ENCODE assay signal across 28 cellular contexts in genomic region chr3:169861871-169862270, GRCh38. TPM values are rescaled to one million over a fixed set of nuclear protein-coding genes. Genes with fewer than 3 reads are reported as not detected.
"Had no signal": no experiment of that assay in that cellular context is flagged by ENCODE, and none has a peak within 500 bp of the region (broad histone marks: within the 10 kb centered on the region; RNA-seq: fewer than 3 reads in every experiment).

No MANE protein-coding gene starts in this region.

- H3K9me3 Mint-ChIP-seq: activated naive CD4-positive, alpha-beta T cell treated with anti-CD3 and anti-CD28 coated beads, Interleukin-2, amount 50 U/mL, for 72 hours; immature natural killer cell; natural killer cell; stimulated activated naive CD8-positive, alpha-beta T cell treated with anti-CD3 and anti-CD28 coated beads, Interleukin-15, amount 100 ng/mL, for 72 hours; T-cell; T-helper 2 cell treated with Interferon-gamma antibody and Interleukin-4, amounts not matched to agents 5 μg/mL and 100 μg/mL, for 36 hours had no signal

- H3K36me3 Mint-ChIP-seq: activated naive CD4-positive, alpha-beta T cell treated with anti-CD3 and anti-CD28 coated beads, Interleukin-2, amount 50 U/mL, for 72 hours; immature natural killer cell; natural killer cell; T-cell had no signal

- H3K27ac ChIP-seq: ascending aorta, brain microvascular endothelial cell, left ventricle myocardium inferior, pancreas, tibial nerve, uterus had no signal

- H3K27me3 ChIP-seq: ascending aorta, pancreas, tibial nerve, uterus had no signal

- H3K27ac Mint-ChIP-seq: activated naive CD4-positive, alpha-beta T cell treated with anti-CD3 and anti-CD28 coated beads, Interleukin-2, amount 50 U/mL, for 72 hours; immature natural killer cell; natural killer cell; stimulated activated naive CD8-positive, alpha-beta T cell treated with anti-CD3 and anti-CD28 coated beads, Interleukin-15, amount 100 ng/mL, for 72 hours; T-cell; T-helper 2 cell treated with Interferon-gamma antibody and Interleukin-4, amounts not matched to agents 5 μg/mL and 100 μg/mL, for 36 hours had no signal

- ATAC-seq: activated naive CD4-positive, alpha-beta T cell treated with anti-CD3 and anti-CD28 coated beads, Interleukin-2, amount 50 U/mL, for 72 hours; esophagus mucosa; natural killer cell; pancreas; right cardiac atrium; stimulated activated naive CD8-positive, alpha-beta T cell treated with anti-CD3 and anti-CD28 coated beads, Interleukin-15, amount 100 ng/mL, for 72 hours; T-cell had no signal

- H3K4me3 ChIP-seq: ascending aorta, left ventricle myocardium inferior, pancreas, tibial nerve, uterus had no signal

- H3K9me3 ChIP-seq: ascending aorta, left ventricle myocardium inferior, pancreas, tibial nerve, uterus had no signal

- H3K36me3 ChIP-seq: ascending aorta, brain microvascular endothelial cell, left ventricle myocardium inferior, pancreas, tibial nerve, uterus had no signal

- H3K4me1 ChIP-seq: ascending aorta, pancreas, uterus had no signal

- DNase-seq: activated gamma-delta T cell treated with Interleukin-2 at 50 U/mL for 16 hours; activated T-cell treated with anti-CD3 and anti-CD28 coated beads, Interleukin-2, amount 50 U/mL, for 1 hour; brain microvascular endothelial cell; caudate nucleus; dermis blood vessel endothelial cell; effector CD8-positive, alpha-beta T cell; foreskin melanocyte; hippocampal formation; immature natural killer cell; kidney glomerular epithelial cell; left ventricle myocardium inferior; mammary epithelial cell; midbrain; natural killer cell; pancreas; right cardiac atrium; stimulated activated CD4-positive, alpha-beta T cell treated with anti-CD3 and anti-CD28 coated beads, Interleukin-12 subunit alpha, Interleukin-12 subunit beta, amount 100 ng/mL, for 4 hours; stimulated activated CD4-positive, alpha-beta T cell treated with anti-CD3 and anti-CD28 coated beads, Interleukin-1b, Interleukin-23, amount 100 ng/mL, for 48 hours; stimulated activated naive CD8-positive, alpha-beta T cell treated with anti-CD3 and anti-CD28 coated beads, Interleukin-15, amount 100 ng/mL, for 72 hours; T-cell; uterus had no signal

- H3K4me3 Mint-ChIP-seq: immature natural killer cell; natural killer cell; stimulated activated naive CD8-positive, alpha-beta T cell treated with anti-CD3 and anti-CD28 coated beads, Interleukin-15, amount 100 ng/mL, for 72 hours; T-cell; T-helper 2 cell treated with Interferon-gamma antibody and Interleukin-4, amounts not matched to agents 5 μg/mL and 100 μg/mL, for 36 hours had no signal

RNA-seq across cellular contexts. Expression of gene LRRC31, which starts 7.9 kb away (rescaled TPM):
- total RNA-seq: activated naive CD4-positive, alpha-beta T cell treated with anti-CD3 and anti-CD28 coated beads, Interleukin-2, amount 50 U/mL, for 72 hours; ascending aorta; dermis blood vessel endothelial cell; esophagus mucosa; left ventricle myocardium inferior; mammary epithelial cell; natural killer cell; pulmonary artery endothelial cell; right cardiac atrium; skeletal muscle tissue; T-cell; tibial nerve had no signal

RNA-seq across cellular contexts. Expression of gene LRRIQ4, which starts 49.2 kb away (rescaled TPM):
- total RNA-seq: ascending aorta, dermis blood vessel endothelial cell, esophagus mucosa, left ventricle myocardium inferior, natural killer cell, pancreas, pulmonary artery endothelial cell, right cardiac atrium, skeletal muscle tissue, T-cell, tibial nerve had no signal

RNA-seq across cellular contexts. Expression of gene SAMD7, which starts 49.5 kb away (rescaled TPM):
- total RNA-seq: activated naive CD4-positive, alpha-beta T cell treated with anti-CD3 and anti-CD28 coated beads, Interleukin-2, amount 50 U/mL, for 72 hours; ascending aorta; dermis blood vessel endothelial cell; esophagus mucosa; left ventricle myocardium inferior; mammary epithelial cell; natural killer cell; pancreas; pulmonary artery endothelial cell; right cardiac atrium; skeletal muscle tissue; T-cell; tibial nerve; uterus had no signal
